In genomic region chr14:19729763-19730162, GRCh38 we compare ENCODE assay signal across 35 cellular contexts. TPM values are rescaled to one million over a fixed set of nuclear protein-coding genes. Genes with fewer than 3 reads are reported as not detected.
"Had no signal": no experiment of that assay in that cellular context is flagged by ENCODE, and none has a peak within 500 bp of the region (broad histone marks: within the 10 kb centered on the region; RNA-seq: fewer than 3 reads in every experiment).

No MANE protein-coding gene starts in this region.

- H3K4me3 ChIP-seq: ascending aorta, breast epithelium, Peyer's patch had no signal

- H3K27me3 ChIP-seq: ascending aorta, breast epithelium, Peyer's patch had no signal

- H3K36me3 Mint-ChIP-seq: activated naive CD4-positive, alpha-beta T cell treated with anti-CD3 and anti-CD28 coated beads, Interleukin-2, amount 10 ng/mL, durations not matched to agents 7 days and 5 days; activated naive CD8-positive, alpha-beta T cell treated with anti-CD3 and anti-CD28 coated beads for 36 hours; IgD-negative memory B cell had no signal

- H3K4me3 Mint-ChIP-seq: activated CD4-positive, alpha-beta T cell treated with anti-CD3 and anti-CD28 coated beads for 36 hours; activated CD4-positive, alpha-beta T cell treated with anti-CD3 and anti-CD28 coated beads, Interleukin-2, amount 10 ng/mL, durations not matched to agents 7 days and 5 days; activated CD8-positive, alpha-beta T cell treated with anti-CD3 and anti-CD28 coated beads, Interleukin-2, amount 10 ng/mL, durations not matched to agents 7 days and 5 days; activated naive CD4-positive, alpha-beta T cell treated with anti-CD3 and anti-CD28 coated beads, Interleukin-2, amount 10 ng/mL, durations not matched to agents 7 days and 5 days; activated naive CD8-positive, alpha-beta T cell treated with anti-CD3 and anti-CD28 coated beads for 36 hours; activated T-cell treated with anti-CD3 and anti-CD28 coated beads, Interleukin-2, amount 50 U/mL, for 24 hours; IgD-negative memory B cell; WTC11 had no signal

- H3K4me1 Mint-ChIP-seq: activated CD4-positive, alpha-beta T cell treated with anti-CD3 and anti-CD28 coated beads for 36 hours; activated CD4-positive, alpha-beta T cell treated with anti-CD3 and anti-CD28 coated beads, Interleukin-2, amount 10 ng/mL, durations not matched to agents 7 days and 5 days; activated naive CD4-positive, alpha-beta T cell treated with anti-CD3 and anti-CD28 coated beads, Interleukin-2, amount 10 ng/mL, durations not matched to agents 7 days and 5 days; activated naive CD8-positive, alpha-beta T cell treated with anti-CD3 and anti-CD28 coated beads for 36 hours; IgD-negative memory B cell; WTC11 had no signal

- ATAC-seq: activated CD4-positive, alpha-beta T cell treated with anti-CD3 and anti-CD28 coated beads for 36 hours; activated CD4-positive, CD25-positive, alpha-beta regulatory T cell treated with anti-CD3 and anti-CD28 coated beads, Interleukin-2, amount 50 U/mL, for 24 hours; activated CD8-positive, alpha-beta T cell treated with anti-CD3 and anti-CD28 coated beads, Interleukin-2, amount 10 ng/mL, durations not matched to agents 7 days and 5 days; PC-3; Right ventricle myocardium inferior; WTC11 had no signal

- FAIRE-seq: TTC549 had no signal

- H3K27ac Mint-ChIP-seq: activated CD4-positive, alpha-beta T cell treated with anti-CD3 and anti-CD28 coated beads for 36 hours; activated CD4-positive, alpha-beta T cell treated with anti-CD3 and anti-CD28 coated beads, Interleukin-2, amount 10 ng/mL, durations not matched to agents 7 days and 5 days; activated CD8-positive, alpha-beta T cell treated with anti-CD3 and anti-CD28 coated beads, Interleukin-2, amount 10 ng/mL, durations not matched to agents 7 days and 5 days; activated naive CD4-positive, alpha-beta T cell treated with anti-CD3 and anti-CD28 coated beads, Interleukin-2, amount 10 ng/mL, durations not matched to agents 7 days and 5 days; activated naive CD8-positive, alpha-beta T cell treated with anti-CD3 and anti-CD28 coated beads for 36 hours; activated T-cell treated with anti-CD3 and anti-CD28 coated beads, Interleukin-2, amount 50 U/mL, for 24 hours; activated T-helper 2 cell treated with anti-CD3 and anti-CD28 coated beads, Interferon-gamma antibody, Interleukin-2, Interleukin-4, amounts not matched to agents 10 μg/mL and 5 μg/mL and 100 μg/mL, durations not matched to agents 14 hours and 24 hours and 36 hours; IgD-negative memory B cell; WTC11 had no signal

- H3K36me3 ChIP-seq: ascending aorta, breast epithelium, Peyer's patch had no signal

- H3K27me3 Mint-ChIP-seq: activated CD4-positive, alpha-beta T cell treated with anti-CD3 and anti-CD28 coated beads for 36 hours; activated CD4-positive, alpha-beta T cell treated with anti-CD3 and anti-CD28 coated beads, Interleukin-2, amount 10 ng/mL, durations not matched to agents 7 days and 5 days; activated naive CD4-positive, alpha-beta T cell treated with anti-CD3 and anti-CD28 coated beads, Interleukin-2, amount 10 ng/mL, durations not matched to agents 7 days and 5 days; activated naive CD8-positive, alpha-beta T cell treated with anti-CD3 and anti-CD28 coated beads for 36 hours; activated T-cell treated with anti-CD3 and anti-CD28 coated beads, Interleukin-2, amount 50 U/mL, for 24 hours; IgD-negative memory B cell had no signal

- H3K27ac ChIP-seq: ascending aorta, breast epithelium, Peyer's patch had no signal

- H3K4me1 ChIP-seq: ascending aorta, breast epithelium, Peyer's patch had no signal

- DNase-seq: activated CD4-positive, alpha-beta T cell treated with anti-CD3 and anti-CD28 coated beads for 36 hours; activated CD4-positive, alpha-beta T cell treated with anti-CD3 and anti-CD28 coated beads, Interleukin-2, amount 10 ng/mL, durations not matched to agents 7 days and 5 days; activated CD4-positive, alpha-beta T cell treated with anti-CD3 and anti-CD28 coated beads, Interleukin-2, amount 50 U/mL, for 48 hours; activated CD8-positive, alpha-beta T cell treated with anti-CD3 and anti-CD28 coated beads, Interleukin-2, amount 10 ng/mL, durations not matched to agents 7 days and 5 days; activated naive CD4-positive, alpha-beta T cell treated with anti-CD3 and anti-CD28 coated beads, Interleukin-2, amount 10 ng/mL, durations not matched to agents 7 days and 5 days; activated naive CD8-positive, alpha-beta T cell treated with anti-CD3 and anti-CD28 coated beads for 36 hours; activated T-cell treated with anti-CD3 and anti-CD28 coated beads, Interleukin-2, amount 50 U/mL, for 24 hours; amniotic stem cell; caudate nucleus; Karpas-422; KBM-7; NCI-H1105; NCI-H1417 treated with DMSO at 0.1 percent for 48 hours; NCI-H187 treated with DMSO at 0.1 percent for 48 hours; NCI-H2081; NCI-H2171 treated with DMSO at 0.1 percent for 48 hours; NCI-H2227 treated with DMSO at 0.1 percent for 48 hours; NCI-H524 treated with DMSO at 0.1 percent for 48 hours; NK-92 treated with Interleukin-12 subunit alpha and Interleukin-12 subunit beta, amount 100 ng/mL, for 24 hours; PC-3; Peyer's patch; RPMI8226; SW 1271 had no signal

- H3K9me3 Mint-ChIP-seq: WTC11 had no signal

RNA-seq across cellular contexts. Expression of gene OR4Q3, which starts 13.6 kb away (rescaled TPM):
- total RNA-seq: activated CD4-positive, alpha-beta T cell treated with anti-CD3 and anti-CD28 coated beads for 36 hours; activated CD4-positive, alpha-beta T cell treated with anti-CD3 and anti-CD28 coated beads, Interleukin-2, amount 10 ng/mL, durations not matched to agents 7 days and 5 days; activated CD8-positive, alpha-beta T cell treated with anti-CD3 and anti-CD28 coated beads, Interleukin-2, amount 10 ng/mL, durations not matched to agents 7 days and 5 days; activated naive CD8-positive, alpha-beta T cell treated with anti-CD3 and anti-CD28 coated beads for 36 hours; activated T-helper 2 cell treated with anti-CD3 and anti-CD28 coated beads, Interferon-gamma antibody, Interleukin-2, Interleukin-4, amounts not matched to agents 10 μg/mL and 5 μg/mL and 100 μg/mL, durations not matched to agents 14 hours and 24 hours and 36 hours; ascending aorta; breast epithelium; MCF 10A; NCI-H460; PC-3; Peyer's patch; Right ventricle myocardium inferior; T-helper 1 cell treated with Interleukin-12 subunit alpha and Interleukin-12 subunit beta and Interleukin-4 antibody, amounts not matched to agents 30 ng/mL and 1 ng/mL, for 36 hours; T-helper 2 cell treated with Interferon-gamma antibody and Interleukin-4, amounts not matched to agents 100 ng/mL and 5 ng/mL, for 36 hours; WTC11 had no signal
- polyA plus RNA-seq: IgD-negative memory B cell had no signal

RNA-seq across cellular contexts. Expression of gene OR11H2, which starts 16.1 kb away (rescaled TPM):
- total RNA-seq: activated CD4-positive, alpha-beta T cell treated with anti-CD3 and anti-CD28 coated beads for 36 hours; activated CD4-positive, alpha-beta T cell treated with anti-CD3 and anti-CD28 coated beads, Interleukin-2, amount 10 ng/mL, durations not matched to agents 7 days and 5 days; activated CD8-positive, alpha-beta T cell treated with anti-CD3 and anti-CD28 coated beads, Interleukin-2, amount 10 ng/mL, durations not matched to agents 7 days and 5 days; activated naive CD8-positive, alpha-beta T cell treated with anti-CD3 and anti-CD28 coated beads for 36 hours; activated T-helper 2 cell treated with anti-CD3 and anti-CD28 coated beads, Interferon-gamma antibody, Interleukin-2, Interleukin-4, amounts not matched to agents 10 μg/mL and 5 μg/mL and 100 μg/mL, durations not matched to agents 14 hours and 24 hours and 36 hours; ascending aorta; breast epithelium; MCF 10A; NCI-H460; PC-3; Peyer's patch; Right ventricle myocardium inferior; T-helper 1 cell treated with Interleukin-12 subunit alpha and Interleukin-12 subunit beta and Interleukin-4 antibody, amounts not matched to agents 30 ng/mL and 1 ng/mL, for 36 hours; T-helper 2 cell treated with Interferon-gamma antibody and Interleukin-4, amounts not matched to agents 100 ng/mL and 5 ng/mL, for 36 hours; WTC11 had no signal
- polyA plus RNA-seq: IgD-negative memory B cell had no signal

RNA-seq across cellular contexts. Expression of gene OR4M1, which starts 43.5 kb away (rescaled TPM):
- total RNA-seq: activated CD4-positive, alpha-beta T cell treated with anti-CD3 and anti-CD28 coated beads for 36 hours; activated CD4-positive, alpha-beta T cell treated with anti-CD3 and anti-CD28 coated beads, Interleukin-2, amount 10 ng/mL, durations not matched to agents 7 days and 5 days; activated CD8-positive, alpha-beta T cell treated with anti-CD3 and anti-CD28 coated beads, Interleukin-2, amount 10 ng/mL, durations not matched to agents 7 days and 5 days; activated naive CD8-positive, alpha-beta T cell treated with anti-CD3 and anti-CD28 coated beads for 36 hours; activated T-helper 2 cell treated with anti-CD3 and anti-CD28 coated beads, Interferon-gamma antibody, Interleukin-2, Interleukin-4, amounts not matched to agents 10 μg/mL and 5 μg/mL and 100 μg/mL, durations not matched to agents 14 hours and 24 hours and 36 hours; ascending aorta; breast epithelium; MCF 10A; NCI-H460; PC-3; Peyer's patch; Right ventricle myocardium inferior; T-helper 1 cell treated with Interleukin-12 subunit alpha and Interleukin-12 subunit beta and Interleukin-4 antibody, amounts not matched to agents 30 ng/mL and 1 ng/mL, for 36 hours; T-helper 2 cell treated with Interferon-gamma antibody and Interleukin-4, amounts not matched to agents 100 ng/mL and 5 ng/mL, for 36 hours; WTC11 had no signal
- polyA plus RNA-seq: IgD-negative memory B cell had no signal
